In genomic region chr10:33016988-33017387, GRCh38 we compare ENCODE assay signal across 8 cellular contexts.
"Had no signal": no experiment of that assay in that cellular context is flagged by ENCODE, and none has a peak within 500 bp of the region (broad histone marks: within the 10 kb centered on the region; RNA-seq: fewer than 3 reads in every experiment).

No MANE protein-coding gene starts in this region.

- DNase-seq: H9, HCEC 1CT, IMR-90, KBM-7 had no signal

- H3K9me3 Mint-ChIP-seq: GM23338 had no signal

- H3K4me2 ChIP-seq: GM23338 had no signal

- ATAC-seq: GM23338 had no signal

- FAIRE-seq: H1, H54, HTR-8/SVneo had no signal

- H2AFZ ChIP-seq: GM23338 had no signal

- H3K4me3 Mint-ChIP-seq: GM23338, H9 had no signal

- H3K4me3 ChIP-seq: GM23338 had no signal

- H3K27ac Mint-ChIP-seq: GM23338, H9 had no signal
